1 cellular context compared by ENCODE assay signal in genomic region chr1:204408074-204408507, GRCh38.
TF ChIP-seq lines count a peak whose summit lies in the region.

No MANE protein-coding gene starts in this region.

TF ChIP-seq in K562, 482 proteins besides CTCF, POLR2A, EP300 and RAD21 (continued from another document):
- TF ChIP-seq GTF3C2 (IDR thresholded peaks at IDR 0.05; ENCODE audit: borderline replicate concordance, extremely low read depth, insufficient read length): no peak
- no peak for TF ChIP-seq BMI1 (IDR thresholded peaks at IDR 0.05; ENCODE audit: low read length)
- TF ChIP-seq PRDM10 (IDR thresholded peaks at IDR 0.05; ENCODE audit: partially characterized antibody): peak; percentile 49
- no peak for TF ChIP-seq ZNF431 (CRISPR knock-in tag; IDR thresholded peaks at IDR 0.05)
- TF ChIP-seq KDM5B (IDR thresholded peaks at IDR 0.05; ENCODE audit: insufficient replicate concordance, low read depth, low read length): no peak
- TF ChIP-seq KDM2B (CRISPR knock-in tag; IDR thresholded peaks at IDR 0.05): no peak
- TF ChIP-seq MYC (IDR thresholded peaks at IDR 0.05; ENCODE audit: low read depth, low read length): 0 out of 2 replicates have a peak, but pooled peaks have one; percentile 12
- no peak for TF ChIP-seq MYC (CRISPR knock-in tag; IDR thresholded peaks at IDR 0.05; ENCODE audit: borderline replicate concordance, low read depth)
- TF ChIP-seq ZNF589 (CRISPR knock-in tag; IDR thresholded peaks at IDR 0.05; ENCODE audit: low read depth): no peak
- TF ChIP-seq ARID4B (CRISPR knock-in tag; IDR thresholded peaks at IDR 0.05): 0 out of 2 replicates have a peak, but pooled peaks have one; percentile 35
- TF ChIP-seq U2AF1 (optimal IDR thresholded peaks at IDR 0.05; ENCODE audit: low read depth, low read length): no peak
- TF ChIP-seq FOXM1 (IDR thresholded peaks at IDR 0.05; ENCODE audit: low read depth): no peak
- no peak for TF ChIP-seq FOXM1 (CRISPR knock-in tag; IDR thresholded peaks at IDR 0.05; ENCODE audit: low read depth)
- TF ChIP-seq DMBX1 (CRISPR knock-in tag; IDR thresholded peaks at IDR 0.05; ENCODE audit: borderline replicate concordance): 0 out of 2 replicates have a peak, but pooled peaks have one; percentile 13
- peak; percentile 88 for TF ChIP-seq NFIC (IDR thresholded peaks at IDR 0.05)
- TF ChIP-seq ZNF274 (IDR thresholded peaks at IDR 0.05; ENCODE audit: borderline replicate concordance, low read depth, low read length): no peak
- no peak for TF ChIP-seq ATF3 (IDR thresholded peaks at IDR 0.05)
- no peak for TF ChIP-seq ATF3 (CRISPR knock-in tag; conservative IDR thresholded peaks at IDR 0.05)
- no peak for TF ChIP-seq OTX1 (CRISPR knock-in tag; IDR thresholded peaks at IDR 0.05)
- no peak for TF ChIP-seq ZNF239 (CRISPR knock-in tag; IDR thresholded peaks at IDR 0.05)
- no peak for TF ChIP-seq TRIM28 (IDR thresholded peaks at IDR 0.05)
- TF ChIP-seq MNT (conservative IDR thresholded peaks at IDR 0.05): peak in 1 of 2 experiments; percentile 55; a peak in 2 of 4 replicates
- no peak for TF ChIP-seq CTCFL (IDR thresholded peaks at IDR 0.05; ENCODE audit: borderline replicate concordance, insufficient read depth, low read depth, low read length, poor library complexity, severe bottlenecking)
- no peak for TF ChIP-seq ZBTB5 (IDR thresholded peaks at IDR 0.05)
- TF ChIP-seq IRF9 (tag; IDR thresholded peaks at IDR 0.05): no peak
- TF ChIP-seq MLLT1 (IDR thresholded peaks at IDR 0.05): no peak
- TF ChIP-seq SAFB (IDR thresholded peaks at IDR 0.05; ENCODE audit: borderline replicate concordance, low read depth, low read length): no peak
- TF ChIP-seq SIN3A (IDR thresholded peaks at IDR 0.05; ENCODE audit: borderline replicate concordance in 2 of 2, control insufficient read depth in 1 of 2, low read depth in 2 of 2, low read length in 2 of 2): peak; percentile 67 to 77; a peak in 2 of 4 replicates
- TF ChIP-seq ZNF140 (CRISPR knock-in tag; IDR thresholded peaks at IDR 0.05): no peak
- no peak for TF ChIP-seq CHD2 (IDR thresholded peaks at IDR 0.05; ENCODE audit: low read depth, low read length)
- TF ChIP-seq CLOCK (CRISPR knock-in tag; IDR thresholded peaks at IDR 0.05; ENCODE audit: borderline replicate concordance): no peak
